ENCODE assay signal across 8 cellular contexts in the genomic region with DNA sequence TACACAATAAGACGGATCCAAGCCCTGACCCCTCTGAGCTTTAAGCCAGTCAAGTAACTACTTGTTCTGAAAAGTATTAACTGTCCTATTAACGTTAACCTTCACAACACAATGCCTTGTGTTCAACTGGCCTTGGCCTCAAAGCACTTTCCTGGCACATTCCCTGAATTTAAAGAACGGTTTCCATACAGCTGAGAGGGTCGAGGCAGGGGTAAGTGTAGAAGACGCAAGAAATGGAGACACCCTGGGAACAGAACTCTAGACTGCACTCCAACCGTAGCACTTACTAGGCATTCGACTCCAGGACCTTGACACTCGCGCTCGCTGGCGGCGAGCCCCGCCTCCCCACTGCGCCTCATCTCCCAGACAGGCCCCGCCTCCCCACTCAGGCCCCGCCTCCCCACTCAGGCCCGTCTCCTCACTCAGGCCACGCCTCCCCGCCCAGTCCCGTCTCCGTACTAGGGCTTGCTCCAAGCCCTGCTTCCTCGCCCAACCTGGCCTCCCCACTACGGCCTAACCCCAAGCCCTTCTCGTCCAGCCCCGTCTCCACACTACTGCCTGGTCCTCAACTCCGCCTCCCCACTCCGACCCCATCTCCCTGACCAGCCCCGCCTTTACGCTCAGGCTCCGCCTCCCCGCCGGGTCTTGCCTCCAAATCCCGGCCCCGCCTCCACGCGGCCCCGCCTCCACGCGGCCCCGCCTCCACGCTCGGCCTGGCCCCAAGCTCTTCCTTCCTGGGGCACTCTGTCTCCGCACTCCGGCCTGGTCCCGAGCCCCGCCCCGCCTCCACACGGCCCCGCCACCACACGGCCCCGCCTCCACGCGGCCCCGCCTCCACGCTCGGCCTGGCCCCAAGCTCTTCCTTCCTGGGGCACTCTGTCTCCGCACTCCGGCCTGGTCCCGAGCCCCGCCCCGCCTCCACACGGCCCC. TPM values are rescaled to one million over a fixed set of nuclear protein-coding genes. Genes with fewer than 3 reads are reported as not detected.
DNase-seq lines count a peak whose midpoint lies in the region; ATAC-seq and TF ChIP-seq lines count a peak whose summit lies in the region.

No MANE protein-coding gene starts in this region.

- H4K20me1 ChIP-seq in BLaER1, result peaks cover 7% of the 10 kb centered on the region; the same call in 1 of the 2 replicates

- peaks cover 2% of the 10 kb centered on the region; the same call in 1 of the 2 replicates for H3K36me3 ChIP-seq in BLaER1
- H3K36me3 ChIP-seq in liver (ENCODE audit: control insufficient read depth in 4 of 4, insufficient read depth in 3 of 4, low read depth in 1 of 4, low read length in 3 of 4), result no peaks in the 10 kb centered on the region

- ATAC-seq in GM19351 (IDR thresholded peaks at IDR 0.05; ENCODE audit: unreplicated experiment) (peak; percentile 55), HG03520 (IDR thresholded peaks at IDR 0.05; ENCODE audit: unreplicated experiment) (peak; percentile 53)

- TF ChIP-seq CTCF in liver (IDR thresholded peaks at IDR 0.05; ENCODE audit: low read depth, low read length, missing input control), result no peak

- TF ChIP-seq RAD21 in liver (IDR thresholded peaks at IDR 0.05), result no peak

- H3K4me3 ChIP-seq in BLaER1 (peak overlapping the region; percentile 72), liver (ENCODE audit: low read depth in 1 of 3, low read length in 3 of 3) (peak overlapping the region; percentile 56 to 94 (median 85))

- H3K27ac ChIP-seq in BLaER1 (0 out of 2 replicates have a peak overlapping the region, but pooled peaks have one; percentile 39), liver (ENCODE audit: low read depth in 1 of 2, low read length in 2 of 2) (peak overlapping the region; percentile 96 to 99)

- H3K27me3 ChIP-seq in BLaER1 (no peaks in the 10 kb centered on the region), liver (ENCODE audit: control insufficient read depth in 4 of 4, insufficient read depth in 4 of 4, low read length in 3 of 4) (no peaks in the 10 kb centered on the region)

- DNase-seq in NCI-H69 (lab: John Stamatoyannopoulos, UW) (peak; percentile 92), dedifferentiated amniotic fluid mesenchymal stem cell (ENCODE audit: extremely low spot score) (peak; percentile 92)
- peak; percentile 99 for DNase-seq in activated CD4-positive, alpha-beta T cell treated with anti-CD3 and anti-CD28 coated beads, Interleukin-2, amount 50 U/mL, for 1 hour
- peak; percentile 97 for DNase-seq in stimulated activated CD4-positive, alpha-beta T cell treated with anti-CD3 and anti-CD28 coated beads, Interleukin-2, amount 100 ng/mL, for 48 hours

- WGBS in liver, result under 1% methylated on average over 62 of the region's 62 CpGs

- H3K9me3 ChIP-seq in BLaER1, result no peaks in the 10 kb centered on the region
- H3K9me3 ChIP-seq in liver (ENCODE audit: control insufficient read depth in 4 of 4, low read length in 3 of 4), result no peaks in the 10 kb centered on the region

- H3K4me2 ChIP-seq in BLaER1, result peak overlapping the region; percentile 91

- peak overlapping the region; percentile 69; the same call in 1 of the 2 replicates for H3K9ac ChIP-seq in BLaER1
- H3K9ac ChIP-seq in liver (ENCODE audit: low read depth in 1 of 2, low read length in 2 of 2), result peak overlapping the region; percentile 29 to 42

- H3K4me1 ChIP-seq in BLaER1 (peaks cover 28% of the 10 kb centered on the region), liver (ENCODE audit: control insufficient read depth in 4 of 4, insufficient read depth in 4 of 4, low read length in 3 of 4) (peaks cover 2 to 20% (median 15%) of the 10 kb centered on the region in 4 donors)

TF ChIP-seq in liver, 16 proteins besides CTCF, POLR2A, EP300 and RAD21:
- no peak for TF ChIP-seq GABPA (IDR thresholded peaks at IDR 0.05 in 1 of 2, conservative IDR thresholded peaks at IDR 0.05 in 1 of 2)
- TF ChIP-seq JUND (IDR thresholded peaks at IDR 0.05), result no peak
- TF ChIP-seq ATF3 (IDR thresholded peaks at IDR 0.05), result no peak
- peak; percentile 24 for TF ChIP-seq YY1 (IDR thresholded peaks at IDR 0.05)
- no peak for TF ChIP-seq FOXA1 (IDR thresholded peaks at IDR 0.05)
- peak; percentile 22 for TF ChIP-seq SP1 (IDR thresholded peaks at IDR 0.05)
- peak; percentile 55 for TF ChIP-seq HNF4A (conservative IDR thresholded peaks at IDR 0.05)
- TF ChIP-seq HNF4G (IDR thresholded peaks at IDR 0.05), result no peak
- no peak for TF ChIP-seq ZBTB33 (IDR thresholded peaks at IDR 0.05)
- peak in 1 of 2 donors; percentile 36 for TF ChIP-seq RXRA (IDR thresholded peaks at IDR 0.05)
- no peak for TF ChIP-seq MAX (IDR thresholded peaks at IDR 0.05)
TF ChIP-seq in liver: peak in this region for 4.

RNA-seq across cellular contexts. Expression of gene TMEM87B, which starts 0.9 kb away (rescaled TPM):
- 10 to 100 TPM in 1 of 2 donors, 1 to 10 TPM in 1; 6.4 to 10.1 TPM for total RNA-seq in liver
- 1 to 10 TPM; 3.6 to 5.5 TPM for polyA plus RNA-seq in liver

Comparison
In these comparisons a context has a peak if more than half of its experiments do, and no peak if none do; other contexts are left out.
1. Peak in every context shown above with its lines: DNase-seq, ATAC-seq, H3K4me3 ChIP-seq and H3K27ac ChIP-seq.